ENCODE assay signal across 8 cellular contexts in genomic region chr9:99906403-99907207, GRCh38. TPM values are rescaled to one million over a fixed set of nuclear protein-coding genes. Genes with fewer than 3 reads are reported as not detected.
DNase-seq lines count a peak whose midpoint lies in the region; ATAC-seq and TF ChIP-seq lines count a peak whose summit lies in the region.

Gene STX17, plus strand, starts transcription at chr9:99906654. Its CDS starts 8,586 bp downstream, at chr9:99915240.

- TF ChIP-seq POLR2A in adrenal gland (IDR thresholded peaks at IDR 0.05) (peak in 1 of 2 donors; percentile 70), prostate gland (IDR thresholded peaks at IDR 0.05) (peak; percentile 83)

- CTCF ChIA-PET in GM10248 (lab: Yijun Ruan, JAX) = interaction anchor here (0.9 to 1.6 kb wide), 9 partner anchors 8 to 715 kb away, joined by 3 to 5 read pairs (median 3); partner anchors contain the start of gene NR4A3

- DNase-seq in GM10248 (ENCODE audit: extremely low spot score) (peak; percentile 93), HFF-Myc (ENCODE audit: extremely low read depth, low read depth) (no peak), NAMALWA (ENCODE audit: low spot score) (peak; percentile 79), T-helper 1 cell (peak; percentile 71 to 79 (median 76)), adrenal gland (peak; percentile 68 to 88 (median 78)), left cardiac atrium (peak; percentile 79), prostate gland (ENCODE audit: low spot score) (peak; percentile 73), ureter (ENCODE audit: low spot score) (peak; percentile 74)

- ATAC-seq in left cardiac atrium = peak; percentile 98

- WGBS in adrenal gland, 4 donors = 0 to 1% (median 0%) methylated on average over 14 to 76 of the region's 76 CpGs
- WGBS in prostate gland = 0% methylated on average over 60 of the region's 76 CpGs

- H3K36me3 ChIP-seq in adrenal gland (replicated peaks in 1 of 2) = no peaks in the 10 kb centered on the region
- H3K36me3 ChIP-seq in prostate gland = no peaks in the 10 kb centered on the region

- intact Hi-C loops in adrenal gland (cut with DNase I) (loop anchor here in 1 of 2 donors (5.0 kb wide), 1 partner anchor 84 kb away; the partner anchor contains the start of gene NR4A3), left cardiac atrium (cut with DNase I) (loop anchor here in 1 of 2 donors (5.0 kb wide), 1 partner anchor 559 kb away; no protein-coding TSS in a partner anchor), prostate gland (cut with DNase I) (loop anchor here (2.0 kb wide), 1 partner anchor 88 kb away; no protein-coding TSS in a partner anchor)

- H3K27me3 ChIP-seq in adrenal gland (no peaks in the 10 kb centered on the region), prostate gland (replicated peaks; ENCODE audit: insufficient read depth) (no peaks in the 10 kb centered on the region)

- H3K9me3 ChIP-seq in adrenal gland (replicated peaks in 1 of 3) = no peaks in the 10 kb centered on the region
- no peaks in the 10 kb centered on the region for H3K9me3 ChIP-seq in prostate gland

- H3K4me1 ChIP-seq in adrenal gland (replicated peaks in 1 of 2) (peaks cover 0 to 14% of the 10 kb centered on the region in 2 donors), prostate gland (replicated peaks) (peaks cover 2% of the 10 kb centered on the region)

- peak within 1 kb of the TSS; percentile 88 for H3K4me3 ChIP-seq in HFF-Myc (replicated peaks; ENCODE audit: low read depth, low read length)
- peak within 1 kb of the TSS; percentile 70 to 95 (median 80) for H3K4me3 ChIP-seq in adrenal gland
- peak within 1 kb of the TSS; percentile 82 to 85 for H3K4me3 ChIP-seq in prostate gland

- POLR2A ChIA-PET in GM10248 (lab: Yijun Ruan, JAX) = no interaction called here

- H3K27ac ChIP-seq in adrenal gland (peak within 1 kb of the TSS; percentile 94 to 97 (median 97)), prostate gland (peak within 1 kb of the TSS; percentile 97)

- no peak for TF ChIP-seq CTCF in GM10248 (IDR thresholded peaks at IDR 0.05; ENCODE audit: control extremely low read depth, extremely low read depth, low read depth, missing control alignments)
- no peak for TF ChIP-seq CTCF in HFF-Myc (IDR thresholded peaks at IDR 0.05; ENCODE audit: low read depth, low read length, missing control alignments)
- TF ChIP-seq CTCF in adrenal gland (IDR thresholded peaks at IDR 0.05) = peak in 2 of 6 experiments; percentile 1 to 10
- peak in 1 of 4 experiments; percentile 5 for TF ChIP-seq CTCF in prostate gland (IDR thresholded peaks at IDR 0.05)

RNA-seq across cellular contexts. Expression of gene STX17, which starts in this region (rescaled TPM):
- total RNA-seq in adrenal gland = 10 to 100 TPM; 15.9 to 47.2 (median 31.6) TPM
- 10 to 100 TPM in 1 of 3 donors, 1 to 10 TPM in 2; 5.4 to 20.4 (median 8.5) TPM for polyA plus RNA-seq in adrenal gland
- total RNA-seq in left cardiac atrium = 10 to 100 TPM; 17.3 to 19.9 TPM
- 10 to 100 TPM; 34.0 to 87.9 TPM for total RNA-seq in prostate gland
- 54.0 TPM for total RNA-seq in ureter
